1 cellular context compared by ENCODE assay signal in genomic region chr7:128627124-128627523, GRCh38. TPM values are rescaled to one million over a fixed set of nuclear protein-coding genes. Genes with fewer than 3 reads are reported as not detected.
"Had no signal": no experiment of that assay in that cellular context is flagged by ENCODE, and none has a peak within 500 bp of the region (broad histone marks: within the 10 kb centered on the region; RNA-seq: fewer than 3 reads in every experiment).

No MANE protein-coding gene starts in this region.

RNA-seq across cellular contexts. Expression of gene GARIN1A, which starts 45.0 kb away (rescaled TPM):
- total RNA-seq: activated naive CD4-positive, alpha-beta T cell treated with anti-CD3 and anti-CD28 coated beads for 36 hours had no signal
